Comparison of ENCODE assay signal across 31 cellular contexts in the genomic region with DNA sequence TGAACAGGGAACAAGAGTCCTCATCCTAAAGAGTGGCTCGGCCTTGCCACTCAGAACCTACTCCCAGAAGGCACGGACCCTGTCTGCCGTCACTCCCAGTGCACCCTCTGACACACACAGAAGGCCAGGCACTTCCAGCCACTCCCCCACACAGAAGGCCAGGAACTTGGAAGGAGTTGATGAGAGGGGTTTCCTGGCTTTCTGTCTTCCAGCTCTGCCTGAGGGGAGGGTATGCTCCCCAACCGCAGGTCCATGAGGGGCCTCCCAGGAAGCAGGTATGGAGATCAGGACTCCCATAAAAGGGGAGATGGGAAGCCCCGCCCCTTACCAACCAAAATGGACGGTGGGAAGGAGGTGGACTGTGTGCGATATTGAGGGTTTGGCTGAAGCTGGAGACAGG.
"Had no signal": no experiment of that assay in that cellular context is flagged by ENCODE, and none has a peak within 500 bp of the region (broad histone marks: within the 10 kb centered on the region; RNA-seq: fewer than 3 reads in every experiment).

No MANE protein-coding gene starts in this region.

- H3K9me3 Mint-ChIP-seq: activated CD4-positive, alpha-beta T cell treated with anti-CD3 and anti-CD28 coated beads, Interleukin-2, amount 10 ng/mL, durations not matched to agents 24 days and 14 days; activated naive CD8-positive, alpha-beta T cell treated with anti-CD3 and anti-CD28 coated beads for 36 hours; activated T-helper 17 cell treated with anti-CD3 and anti-CD28 coated beads, Interleukin-2, amount 50 U/mL, for 72 hours; T-helper 1 cell treated with Interleukin-12 subunit alpha and Interleukin-12 subunit beta and Interleukin-4 antibody, amounts not matched to agents 30 μg/mL and 1 μg/mL, for 36 hours; T-helper 2 cell treated with Interferon-gamma antibody and Interleukin-4, amounts not matched to agents 5 μg/mL and 100 μg/mL, for 36 hours had no signal

- ATAC-seq: activated CD8-positive, alpha-beta T cell treated with anti-CD3 and anti-CD28 coated beads, Interleukin-2, amount 10 ng/mL, durations not matched to agents 7 days and 5 days; activated T-helper 17 cell treated with anti-CD3 and anti-CD28 coated beads, Interleukin-2, amount 50 U/mL, for 72 hours; Panc1 had no signal

- H3K27ac Mint-ChIP-seq: activated CD4-positive, alpha-beta T cell treated with anti-CD3 and anti-CD28 coated beads, Interleukin-2, amount 10 ng/mL, durations not matched to agents 24 days and 14 days; activated CD8-positive, alpha-beta T cell treated with anti-CD3 and anti-CD28 coated beads, Interleukin-2, amount 10 ng/mL, durations not matched to agents 7 days and 5 days; activated naive CD8-positive, alpha-beta T cell treated with anti-CD3 and anti-CD28 coated beads for 36 hours; activated T-helper 17 cell treated with anti-CD3 and anti-CD28 coated beads, Interleukin-2, amount 50 U/mL, for 72 hours; T-helper 1 cell treated with Interleukin-12 subunit alpha and Interleukin-12 subunit beta and Interleukin-4 antibody, amounts not matched to agents 30 μg/mL and 1 μg/mL, for 36 hours; T-helper 2 cell treated with Interferon-gamma antibody and Interleukin-4, amounts not matched to agents 5 μg/mL and 100 μg/mL, for 36 hours had no signal

- H3K4me3 Mint-ChIP-seq: activated CD4-positive, alpha-beta T cell treated with anti-CD3 and anti-CD28 coated beads, Interleukin-2, amount 10 ng/mL, durations not matched to agents 24 days and 14 days; activated CD8-positive, alpha-beta T cell treated with anti-CD3 and anti-CD28 coated beads, Interleukin-2, amount 10 ng/mL, durations not matched to agents 7 days and 5 days; activated naive CD8-positive, alpha-beta T cell treated with anti-CD3 and anti-CD28 coated beads for 36 hours; activated T-helper 17 cell treated with anti-CD3 and anti-CD28 coated beads, Interleukin-2, amount 50 U/mL, for 72 hours; T-helper 1 cell treated with Interleukin-12 subunit alpha and Interleukin-12 subunit beta and Interleukin-4 antibody, amounts not matched to agents 30 μg/mL and 1 μg/mL, for 36 hours; T-helper 2 cell treated with Interferon-gamma antibody and Interleukin-4, amounts not matched to agents 5 μg/mL and 100 μg/mL, for 36 hours had no signal

- H3K9ac ChIP-seq: SK-N-SH had no signal

- H3K27me3 Mint-ChIP-seq: activated CD4-positive, alpha-beta T cell treated with anti-CD3 and anti-CD28 coated beads, Interleukin-2, amount 10 ng/mL, durations not matched to agents 24 days and 14 days had no signal

- H3K27ac ChIP-seq: ascending aorta, SJSA1 had no signal

- H3K36me3 ChIP-seq: ascending aorta, SJSA1 had no signal

- H3K9me3 ChIP-seq: ascending aorta, SK-N-SH had no signal

- H3K4me2 ChIP-seq: SK-N-SH had no signal

- H3K27me3 ChIP-seq: ascending aorta, SJSA1 had no signal

- H3K36me3 Mint-ChIP-seq: activated naive CD8-positive, alpha-beta T cell treated with anti-CD3 and anti-CD28 coated beads for 36 hours had no signal

- DNase-seq: activated CD4-positive, alpha-beta T cell treated with anti-CD3 and anti-CD28 coated beads, Interleukin-2, amount 10 ng/mL, durations not matched to agents 24 days and 14 days; activated CD4-positive, alpha-beta T cell treated with anti-CD3 and anti-CD28 coated beads, Interleukin-2, amount 50 U/mL, for 4 hours; activated CD8-positive, alpha-beta memory T cell treated with anti-CD3 and anti-CD28 coated beads, Interleukin-2, amount 50 U/mL, for 4 hours; activated CD8-positive, alpha-beta T cell treated with anti-CD3 and anti-CD28 coated beads, Interleukin-2, amount 10 ng/mL, durations not matched to agents 7 days and 5 days; activated effector memory CD4-positive, alpha-beta T cell treated with anti-CD3 and anti-CD28 coated beads, Interleukin-2, amount 50 U/mL, for 16 hours; activated naive CD4-positive, alpha-beta T cell; activated naive CD4-positive, alpha-beta T cell treated with anti-CD3 and anti-CD28 coated beads, Interleukin-2, amount 50 U/mL, for 16 hours; activated naive CD8-positive, alpha-beta T cell treated with anti-CD3 and anti-CD28 coated beads for 36 hours; activated T-cell treated with anti-CD3 and anti-CD28 coated beads, Interleukin-2, amount 50 U/mL, for 48 hours; amniotic stem cell; caudate nucleus; Karpas-422; KBM-7; NCI-H1048; NCI-H1105 treated with DMSO at 0.1 percent for 48 hours; NCI-H1436; NCI-H1694; NCI-H1930; NCI-H2081 treated with DMSO at 0.1 percent for 48 hours; NCI-H226; NCI-H446 treated with DMSO at 0.1 percent for 48 hours; NCI-H524; NCI-H69; SHP77 treated with DMSO at 0.1 percent for 48 hours; SK-N-SH had no signal

- H3K4me1 ChIP-seq: ascending aorta, SJSA1 had no signal

- H3K4me3 ChIP-seq: ascending aorta, SJSA1 had no signal
